ENCODE assay signal across 28 cellular contexts in genomic region chrX:118049713-118050112, GRCh38.
DNase-seq lines count a peak whose midpoint lies in the region; ATAC-seq and TF ChIP-seq lines count a peak whose summit lies in the region.
"Had no signal": no experiment of that assay in that cellular context is flagged by ENCODE, and none has a peak within 500 bp of the region (broad histone marks: within the 10 kb centered on the region; RNA-seq: fewer than 3 reads in every experiment).

No MANE protein-coding gene starts in this region.

- H3K27me3 ChIP-seq in BE2C, result no peaks in the 10 kb centered on the region
- H3K27me3 ChIP-seq in PC-3 (ENCODE audit: low read length), result no peaks in the 10 kb centered on the region
- no peaks in the 10 kb centered on the region for H3K27me3 ChIP-seq in vagina
- H3K27me3 ChIP-seq: left lung, upper lobe of right lung had no signal

- H4K20me1 ChIP-seq in PC-3 (ENCODE audit: low read length), result no peaks in the 10 kb centered on the region

- intact Hi-C loops in PC-3 (cut with micrococcal nuclease), result no loop called here
- intact Hi-C loops in Right ventricle myocardium inferior (cut with DNase I), result no loop called here
- intact Hi-C loops in vagina (cut with DNase I), result no loop called here

- no peak overlapping the region for H3K4me2 ChIP-seq in PC-3 (ENCODE audit: low read length)

- DNase-seq in BE2C (peak; percentile 20), HEK293T (ENCODE audit: extremely low spot score) (peak; percentile 12), PC-3 (peak; percentile 15), fibroblast of mammary gland (ENCODE audit: low read depth) (peak; percentile 7), Right ventricle myocardium inferior (ENCODE audit: missing footprints) (no peak), vagina (ENCODE audit: extremely low spot score in 2 of 2) (no peak), DMS114 treated with DMSO at 0.1 percent for 48 hours (lab: John Stamatoyannopoulos, UW; ENCODE audit: unreplicated experiment) (no peak)
- DNase-seq: activated CD4-positive, alpha-beta T cell treated with anti-CD3 and anti-CD28 coated beads, Interleukin-2, amount 10 ng/mL, durations not matched to agents 24 days and 14 days; activated gamma-delta T cell; activated naive CD8-positive, alpha-beta T cell treated with anti-CD3 and anti-CD28 coated beads, Interleukin-2, amount 10 ng/mL, durations not matched to agents 7 days and 5 days; activated T-cell treated with anti-CD3 and anti-CD28 coated beads, Interleukin-2, amount 50 U/mL, for 1 hour; CD4-positive, CD25-positive, alpha-beta regulatory T cell; central memory CD4-positive, alpha-beta T cell; hypothalamus; immature natural killer cell; Karpas-422; left lung; naive B cell; NCI-H1092; NCI-H1694 treated with DMSO at 0.1 percent for 48 hours; NCI-H524 treated with DMSO at 0.1 percent for 48 hours; stimulated activated CD4-positive, alpha-beta T cell treated with anti-CD3 and anti-CD28 coated beads, Interleukin-15, amount 100 ng/mL, for 24 hours; stimulated activated naive B cell treated with anti-CD40 and anti-IgM and Interleukin-4, amounts not matched to agents 10 μg/mL and 1 μg/mL and 100 μg/mL, for 72 hours; upper lobe of right lung; WERI-Rb-1 had no signal

- H2AFZ ChIP-seq in PC-3 (ENCODE audit: low read length), result no peak overlapping the region

- H3K36me3 ChIP-seq in BE2C (0 out of 2 replicates have a peak, but pooled peaks cover 3% of the 10 kb centered on the region), PC-3 (ENCODE audit: low read depth, low read length) (no peaks in the 10 kb centered on the region), vagina (no peaks in the 10 kb centered on the region)
- H3K36me3 ChIP-seq: left lung, prostate gland, upper lobe of right lung, WERI-Rb-1 had no signal

- H3F3A ChIP-seq in PC-3 (ENCODE audit: low read length, unreplicated experiment), result no peaks in the 10 kb centered on the region

- no TSS peak for BruUV-seq in PC-3 (replicated peaks; lab: Mats Ljungman, UMichigan)

- ATAC-seq in PC-3, result no peak
- no peak for ATAC-seq in Right ventricle myocardium inferior
- ATAC-seq: left lung; SK-N-SH treated with all-trans-retinoic acid at 6 μM for 48 hours; stimulated activated naive B cell treated with anti-CD40 and anti-IgM and Interleukin-4, amounts not matched to agents 10 μg/mL and 1 μg/mL and 100 μg/mL, for 72 hours; upper lobe of right lung had no signal

- CTCF ChIA-PET in HEK293T (lab: Yijun Ruan, JAX) (no interaction called here), PC-3 (lab: Charles Lee) (no interaction called here)

- H3K79me2 ChIP-seq in PC-3 (ENCODE audit: low read length), result no peaks in the 10 kb centered on the region

- H3K4me3 ChIP-seq in BE2C (ENCODE audit: low read depth, low read length) (no peak overlapping the region), PC-3 (ENCODE audit: low read length) (no peak overlapping the region), fibroblast of mammary gland (ENCODE audit: control insufficient read depth, low read depth, low read length) (no peak overlapping the region), vagina (no peak overlapping the region)
- H3K4me3 ChIP-seq: left lung, prostate gland, upper lobe of right lung had no signal

- H3K9ac ChIP-seq in PC-3 (ENCODE audit: low read length), result no peak overlapping the region

- no peak for TF ChIP-seq POLR2A in vagina (IDR thresholded peaks at IDR 0.05)

- H3K9me3 ChIP-seq in BE2C, result no peaks in the 10 kb centered on the region
- no peaks in the 10 kb centered on the region for H3K9me3 ChIP-seq in PC-3 (ENCODE audit: low read length)
- H3K9me3 ChIP-seq in vagina, result no peaks in the 10 kb centered on the region
- H3K9me3 ChIP-seq: left lung, prostate gland, upper lobe of right lung had no signal

- POLR2A ChIA-PET in HEK293T (lab: Yijun Ruan, JAX), result no interaction called here
- POLR2A ChIA-PET in PC-3 (lab: Charles Lee; ENCODE audit: unreplicated experiment), result no interaction called here

- TF ChIP-seq CTCF in BE2C (IDR thresholded peaks at IDR 0.05; ENCODE audit: low read depth, low read length) (no peak), PC-3 (conservative IDR thresholded peaks at IDR 0.05; ENCODE audit: low read depth, low read length) (no peak), fibroblast of mammary gland (conservative IDR thresholded peaks at IDR 0.05; ENCODE audit: control insufficient read depth, insufficient read depth, low read depth, low read length) (no peak), vagina (IDR thresholded peaks at IDR 0.05) (no peak)

- H3K27ac ChIP-seq in PC-3 (ENCODE audit: low read length) (no peak overlapping the region), vagina (no peak overlapping the region)
- H3K27ac ChIP-seq: left lung, prostate gland, RWPE1, upper lobe of right lung, WERI-Rb-1 had no signal

- H3K4me1 ChIP-seq in BE2C (no peaks in the 10 kb centered on the region), PC-3 (ENCODE audit: insufficient read depth, low read length) (no peaks in the 10 kb centered on the region), vagina (no peaks in the 10 kb centered on the region)
- H3K4me1 ChIP-seq: left lung, prostate gland, upper lobe of right lung had no signal

- H3K9me2 ChIP-seq in PC-3 (replicated peaks; ENCODE audit: low read length), result no peaks in the 10 kb centered on the region

TF ChIP-seq in HEK293T, 16 proteins besides CTCF, POLR2A, EP300 and RAD21:
- TF ChIP-seq TARDBP (IDR thresholded peaks at IDR 0.05) (no peak), SP1 (IDR thresholded peaks at IDR 0.05) (no peak), SUZ12 (IDR thresholded peaks at IDR 0.05) (no peak), ARNT (IDR thresholded peaks at IDR 0.05) (no peak), CTBP1 (IDR thresholded peaks at IDR 0.05; ENCODE audit: borderline replicate concordance) (no peak), ELF4 (IDR thresholded peaks at IDR 0.05) (no peak), LEF1 (IDR thresholded peaks at IDR 0.05; ENCODE audit: borderline replicate concordance) (no peak)

Comparison
In these comparisons a context has a peak if more than half of its experiments do, and no peak if none do; other contexts are left out.
1. DNase-seq: peak in BE2C (single experiment), HEK293T (single experiment), PC-3 (single experiment) and fibroblast of mammary gland (single experiment); none in Right ventricle myocardium inferior (single experiment), vagina (0 of 2) and DMS114 treated with DMSO at 0.1 percent for 48 hours (single experiment).